1 cellular context compared by ENCODE assay signal in genomic region chr10:22816298-22816653, GRCh38.
TF ChIP-seq lines count a peak whose summit lies in the region.

No MANE protein-coding gene starts in this region.

TF ChIP-seq in K562, 482 proteins besides CTCF, POLR2A, EP300 and RAD21 (continued from another document):
- no peak for TF ChIP-seq KLF13 (tag; IDR thresholded peaks at IDR 0.05; ENCODE audit: borderline replicate concordance, low read depth)
- no peak for TF ChIP-seq POLR2AphosphoS5 (IDR thresholded peaks at IDR 0.05; ENCODE audit: control insufficient read depth, insufficient read depth, low read depth, low read length)
- TF ChIP-seq E4F1 (CRISPR knock-in tag; IDR thresholded peaks at IDR 0.05; ENCODE audit: borderline replicate concordance) = no peak
- no peak for TF ChIP-seq ARID4B (CRISPR knock-in tag; IDR thresholded peaks at IDR 0.05)
- no peak for TF ChIP-seq RFX7 (CRISPR knock-in tag; IDR thresholded peaks at IDR 0.05)
- no peak for TF ChIP-seq NFRKB (IDR thresholded peaks at IDR 0.05; ENCODE audit: low read depth)
- TF ChIP-seq RBBP5 (IDR thresholded peaks at IDR 0.05; ENCODE audit: borderline replicate concordance, insufficient read depth, low read length, poor library complexity, severe bottlenecking) = no peak
- no peak for TF ChIP-seq FOXA1 (IDR thresholded peaks at IDR 0.05; ENCODE audit: borderline replicate concordance)
- TF ChIP-seq ZNF778 (CRISPR knock-in tag; IDR thresholded peaks at IDR 0.05) = no peak
- no peak for TF ChIP-seq SRSF9 (IDR thresholded peaks at IDR 0.05; ENCODE audit: borderline replicate concordance, low read depth, low read length)
- no peak for TF ChIP-seq POLR3G (IDR thresholded peaks at IDR 0.05; ENCODE audit: extremely low read depth, insufficient read length, insufficient replicate concordance)
- no peak for TF ChIP-seq ZBTB33 (CRISPR knock-in tag; IDR thresholded peaks at IDR 0.05)
- TF ChIP-seq CBFB (CRISPR knock-in tag; IDR thresholded peaks at IDR 0.05) = no peak
- TF ChIP-seq KLF16 (IDR thresholded peaks at IDR 0.05) = no peak
- TF ChIP-seq TFAM (CRISPR knock-in tag; conservative IDR thresholded peaks at IDR 0.05) = no peak
- TF ChIP-seq ZNF197 (CRISPR knock-in tag; IDR thresholded peaks at IDR 0.05; ENCODE audit: low read depth) = no peak
- TF ChIP-seq PRMT5 (CRISPR knock-in tag; IDR thresholded peaks at IDR 0.05) = no peak
- no peak for TF ChIP-seq ELK3 (CRISPR knock-in tag; IDR thresholded peaks at IDR 0.05)
- TF ChIP-seq MECOM (CRISPR knock-in tag; IDR thresholded peaks at IDR 0.05) = 0 out of 2 replicates have a peak, but pooled peaks have one; percentile 25
- TF ChIP-seq ZNF699 (CRISPR knock-in tag; IDR thresholded peaks at IDR 0.05; ENCODE audit: insufficient replicate concordance) = no peak
- no peak for TF ChIP-seq TFE3 (CRISPR knock-in tag; IDR thresholded peaks at IDR 0.05)
- TF ChIP-seq ZNF445 (CRISPR knock-in tag; IDR thresholded peaks at IDR 0.05; ENCODE audit: low read depth) = no peak
- no peak for TF ChIP-seq ZNF707 (CRISPR knock-in tag; conservative IDR thresholded peaks at IDR 0.05)
